21 cellular contexts compared by ENCODE assay signal in genomic region chr2:138121769-138122661, GRCh38.
DNase-seq lines count a peak whose midpoint lies in the region; ATAC-seq, FAIRE-seq and TF ChIP-seq lines count a peak whose summit lies in the region.
"Had no signal": no experiment of that assay in that cellular context is flagged by ENCODE, and none has a peak within 500 bp of the region (broad histone marks: within the 10 kb centered on the region; RNA-seq: fewer than 3 reads in every experiment).

No MANE protein-coding gene starts in this region.

- H3K9me3 Mint-ChIP-seq in stimulated activated effector memory CD8-positive, alpha-beta T cell treated with anti-CD3 and anti-CD28 coated beads, Interleukin-12 subunit alpha, Interleukin-12 subunit beta, amount 100 ng/mL, for 72 hours = no peaks in the 10 kb centered on the region
- H3K9me3 Mint-ChIP-seq: memory B cell; stimulated activated naive CD8-positive, alpha-beta T cell treated with anti-CD3 and anti-CD28 coated beads, Interleukin-15, amount 100 ng/mL, for 72 hours had no signal

- H3K9me3 ChIP-seq in mucosa of stomach (ENCODE audit: control insufficient read depth, low read length) = no peaks in the 10 kb centered on the region
- H3K9me3 ChIP-seq: SJCRH30 had no signal

- no peak overlapping the region for H3K9ac ChIP-seq in mucosa of stomach (ENCODE audit: low read length)

- H3K4me3 ChIP-seq in mucosa of stomach (ENCODE audit: low read length) = peak overlapping the region; percentile 0
- H3K4me3 ChIP-seq: dorsolateral prefrontal cortex, SJCRH30 had no signal

- no peak for FAIRE-seq in HTR-8/SVneo (lab: Jason Lieb, UNC)
- FAIRE-seq: astrocyte, G401.6, TTC549 had no signal

- peaks cover 15% of the 10 kb centered on the region for H3K4me1 ChIP-seq in mucosa of stomach (ENCODE audit: control insufficient read depth, insufficient read depth, low read length)
- H3K4me1 ChIP-seq: SJCRH30 had no signal

- H3K27me3 ChIP-seq in mucosa of stomach (ENCODE audit: control insufficient read depth, insufficient read depth, low read length) = no peaks in the 10 kb centered on the region
- H3K27me3 ChIP-seq: dorsolateral prefrontal cortex had no signal

- no peak for TF ChIP-seq CTCF in RWPE1 (conservative IDR thresholded peaks at IDR 0.05; ENCODE audit: low read depth)

- H3K4me3 Mint-ChIP-seq in stimulated activated effector memory CD8-positive, alpha-beta T cell treated with anti-CD3 and anti-CD28 coated beads, Interleukin-12 subunit alpha, Interleukin-12 subunit beta, amount 100 ng/mL, for 72 hours = no peak overlapping the region
- H3K4me3 Mint-ChIP-seq: activated CD8-positive, alpha-beta T cell treated with anti-CD3 and anti-CD28 coated beads, Interleukin-2, amount 10 ng/mL, durations not matched to agents 7 days and 5 days; CD4-positive, CD25-positive, alpha-beta regulatory T cell; memory B cell; stimulated activated naive CD8-positive, alpha-beta T cell treated with anti-CD3 and anti-CD28 coated beads, Interleukin-15, amount 100 ng/mL, for 72 hours had no signal

- no peak overlapping the region for H3K27ac ChIP-seq in RWPE1
- H3K27ac ChIP-seq: 22Rv1, dorsolateral prefrontal cortex, SJCRH30 had no signal

- peak; percentile 68 for ATAC-seq in HG03469 (IDR thresholded peaks at IDR 0.05; ENCODE audit: unreplicated experiment)
- no peak for ATAC-seq in stimulated activated effector memory CD8-positive, alpha-beta T cell treated with anti-CD3 and anti-CD28 coated beads, Interleukin-12 subunit alpha, Interleukin-12 subunit beta, amount 100 ng/mL, for 72 hours
- ATAC-seq: activated CD8-positive, alpha-beta T cell treated with anti-CD3 and anti-CD28 coated beads, Interleukin-2, amount 10 ng/mL, durations not matched to agents 7 days and 5 days; stimulated activated naive CD8-positive, alpha-beta T cell treated with anti-CD3 and anti-CD28 coated beads, Interleukin-15, amount 100 ng/mL, for 72 hours had no signal

- H3K27ac Mint-ChIP-seq in stimulated activated effector memory CD8-positive, alpha-beta T cell treated with anti-CD3 and anti-CD28 coated beads, Interleukin-12 subunit alpha, Interleukin-12 subunit beta, amount 100 ng/mL, for 72 hours = no peak overlapping the region
- H3K27ac Mint-ChIP-seq: activated CD8-positive, alpha-beta T cell treated with anti-CD3 and anti-CD28 coated beads, Interleukin-2, amount 10 ng/mL, durations not matched to agents 7 days and 5 days; CD4-positive, CD25-positive, alpha-beta regulatory T cell; memory B cell; stimulated activated naive CD8-positive, alpha-beta T cell treated with anti-CD3 and anti-CD28 coated beads, Interleukin-15, amount 100 ng/mL, for 72 hours had no signal

- DNase-seq in DMS53 (lab: John Stamatoyannopoulos, UW) (peak; percentile 58), DMS53 treated with DMSO at 0.1 percent for 48 hours (lab: John Stamatoyannopoulos, UW; ENCODE audit: unreplicated experiment) (no peak), RWPE1 (ENCODE audit: low spot score) (peak; percentile 73), HCEC 1CT (no peak), HTR-8/SVneo (ENCODE audit: insufficient read length, low spot score) (no peak)
- no peak for DNase-seq in stimulated activated effector memory CD8-positive, alpha-beta T cell treated with anti-CD3 and anti-CD28 coated beads, Interleukin-12 subunit alpha, Interleukin-12 subunit beta, amount 100 ng/mL, for 72 hours (ENCODE audit: low spot score in 2 of 2)
- DNase-seq: activated CD8-positive, alpha-beta T cell treated with anti-CD3 and anti-CD28 coated beads, Interleukin-2, amount 10 ng/mL, durations not matched to agents 7 days and 5 days; activated gamma-delta T cell; CD4-positive, CD25-positive, alpha-beta regulatory T cell; dorsolateral prefrontal cortex; NCI-H1092; NCI-H82; stimulated activated naive CD8-positive, alpha-beta T cell treated with anti-CD3 and anti-CD28 coated beads, Interleukin-15, amount 100 ng/mL, for 72 hours had no signal

- no peaks in the 10 kb centered on the region for H3K36me3 ChIP-seq in mucosa of stomach (ENCODE audit: control insufficient read depth, insufficient read depth, low read length)
- H3K36me3 ChIP-seq: SJCRH30 had no signal

- POLR2A ChIA-PET in RWPE1 (lab: Yijun Ruan, JAX; ENCODE audit: low non-redundant PET) = no interaction called here

- H3K4me1 Mint-ChIP-seq in stimulated activated effector memory CD8-positive, alpha-beta T cell treated with anti-CD3 and anti-CD28 coated beads, Interleukin-12 subunit alpha, Interleukin-12 subunit beta, amount 100 ng/mL, for 72 hours = no peaks in the 10 kb centered on the region
- H3K4me1 Mint-ChIP-seq: CD4-positive, CD25-positive, alpha-beta regulatory T cell; memory B cell; stimulated activated naive CD8-positive, alpha-beta T cell treated with anti-CD3 and anti-CD28 coated beads, Interleukin-15, amount 100 ng/mL, for 72 hours had no signal

- H3K36me3 Mint-ChIP-seq in stimulated activated effector memory CD8-positive, alpha-beta T cell treated with anti-CD3 and anti-CD28 coated beads, Interleukin-12 subunit alpha, Interleukin-12 subunit beta, amount 100 ng/mL, for 72 hours = no peaks in the 10 kb centered on the region
- H3K36me3 Mint-ChIP-seq: CD4-positive, CD25-positive, alpha-beta regulatory T cell; memory B cell had no signal

- CTCF ChIA-PET in RWPE1 (lab: Yijun Ruan, JAX) = interaction anchor here (0.7 to 1.5 kb wide), 2 partner anchors 32 to 567 kb away, joined by 3 to 4 read pairs; no protein-coding TSS in a partner anchor

Comparison
In these comparisons a context has a peak if more than half of its experiments do, and no peak if none do; other contexts are left out.
1. DNase-seq: peak in DMS53 (single experiment) and RWPE1 (single experiment); none in DMS53 treated with DMSO at 0.1 percent for 48 hours (single experiment), HCEC 1CT (single experiment), stimulated activated effector memory CD8-positive, alpha-beta T cell treated with anti-CD3 and anti-CD28 coated beads, Interleukin-12 subunit alpha, Interleukin-12 subunit beta, amount 100 ng/mL, for 72 hours (0 of 2) and HTR-8/SVneo (single experiment).